ENCODE assay signal across 16 cellular contexts in genomic region chrX:115311666-115312065, GRCh38. TPM values are rescaled to one million over a fixed set of nuclear protein-coding genes. Genes with fewer than 3 reads are reported as not detected.
DNase-seq lines count a peak whose midpoint lies in the region; ATAC-seq and TF ChIP-seq lines count a peak whose summit lies in the region.
"Had no signal": no experiment of that assay in that cellular context is flagged by ENCODE, and none has a peak within 500 bp of the region (broad histone marks: within the 10 kb centered on the region; RNA-seq: fewer than 3 reads in every experiment).

No MANE protein-coding gene starts in this region.

- 35 to 47% (median 41%) methylated on average over 22 of the region's 22 CpGs for WGBS in heart left ventricle, 4 donors
- no CpG with 5 or more reads among the region's 22 CpGs for WGBS in mesendoderm (ENCODE audit: extremely low coverage, insufficient coverage, low lambda C conversion rate)
- 38 to 57% methylated on average over 22 of the region's 22 CpGs for WGBS in aorta, 2 donors
- WGBS in mammary epithelial cell (ENCODE audit: low coverage, missing lambda C conversion rate), result 57% methylated on average over 18 of the region's 22 CpGs

- BruUV-seq in mammary epithelial cell (replicated peaks; lab: Mats Ljungman, UMichigan), result no TSS peak

- H3K4me2 ChIP-seq in mesendoderm (ENCODE audit: low read length), result peak overlapping the region; percentile 29
- no peak overlapping the region for H3K4me2 ChIP-seq in mammary epithelial cell (ENCODE audit: insufficient read depth, low read depth, low read length)

- H3K27me3 Mint-ChIP-seq in glutamatergic neuron (ENCODE audit: unreplicated experiment), result no peaks in the 10 kb centered on the region
- H3K27me3 Mint-ChIP-seq: activated B cell treated with CpG ODN at 0.5 μM for 24 hours; activated naive CD8-positive, alpha-beta T cell treated with anti-CD3 and anti-CD28 coated beads for 36 hours; naive thymus-derived CD4-positive, alpha-beta T cell had no signal

- H3K4me1 Mint-ChIP-seq in glutamatergic neuron (ENCODE audit: low read depth, unreplicated experiment), result no peaks in the 10 kb centered on the region
- H3K4me1 Mint-ChIP-seq: activated B cell treated with CpG ODN at 0.5 μM for 24 hours; activated naive CD8-positive, alpha-beta T cell treated with anti-CD3 and anti-CD28 coated beads for 36 hours; naive thymus-derived CD4-positive, alpha-beta T cell had no signal

- H3K4me3 ChIP-seq in heart left ventricle, result no peak overlapping the region
- H3K4me3 ChIP-seq in left ventricle myocardium inferior, result no peak overlapping the region
- H3K4me3 ChIP-seq in mesendoderm (ENCODE audit: low read length), result no peak overlapping the region
- H3K4me3 ChIP-seq in aorta (ENCODE audit: low read length in 2 of 2), result no peak overlapping the region
- H3K4me3 ChIP-seq in mammary epithelial cell (replicated peaks in 1 of 3; ENCODE audit: insufficient read depth in 1 of 3, low read depth in 2 of 3, low read length in 3 of 3), result no peak overlapping the region
- H3K4me3 ChIP-seq: skin epidermis had no signal

- no peak overlapping the region for H2BK15ac ChIP-seq in mesendoderm (replicated peaks; ENCODE audit: low read depth)

- TF ChIP-seq POLR2A in heart left ventricle (IDR thresholded peaks at IDR 0.05), result no peak

- H4K5ac ChIP-seq in mesendoderm (ENCODE audit: low read length), result no peak overlapping the region

- H3K79me1 ChIP-seq in mesendoderm (ENCODE audit: low read length), result no peaks in the 10 kb centered on the region

- H3K56ac ChIP-seq in mesendoderm (ENCODE audit: low read length), result peak overlapping the region; percentile 82

- H3K9ac ChIP-seq in mesendoderm (ENCODE audit: low read length) (peak overlapping the region; percentile 32), mammary epithelial cell (ENCODE audit: insufficient read depth, low read length) (no peak overlapping the region)

- no peaks in the 10 kb centered on the region for H3K79me2 ChIP-seq in mesendoderm (ENCODE audit: control insufficient read depth, insufficient read depth, low read length)
- no peaks in the 10 kb centered on the region for H3K79me2 ChIP-seq in mammary epithelial cell (ENCODE audit: insufficient read depth, low read length)

- no peak overlapping the region for H4K8ac ChIP-seq in mesendoderm (ENCODE audit: low read depth, low read length)

- H3K9me3 Mint-ChIP-seq in glutamatergic neuron (ENCODE audit: unreplicated experiment), result no peaks in the 10 kb centered on the region
- H3K9me3 Mint-ChIP-seq: activated B cell treated with CpG ODN at 0.5 μM for 24 hours; activated naive CD8-positive, alpha-beta T cell treated with anti-CD3 and anti-CD28 coated beads for 36 hours had no signal

- H3K27me3 ChIP-seq in heart left ventricle (peaks cover 0 to 27% (median 0%) of the 10 kb centered on the region in 9 donors), left ventricle myocardium inferior (ENCODE audit: low read depth) (no peaks in the 10 kb centered on the region), mesendoderm (ENCODE audit: insufficient read depth, low read length, poor library complexity) (no peaks in the 10 kb centered on the region), aorta (ENCODE audit: control insufficient read depth in 1 of 2, insufficient read depth in 2 of 2, low read length in 1 of 2) (no peaks in the 10 kb centered on the region), mammary epithelial cell (ENCODE audit: insufficient read depth, low read length) (peaks cover 5% of the 10 kb centered on the region)

- no peaks in the 10 kb centered on the region for H3K36me3 Mint-ChIP-seq in glutamatergic neuron (ENCODE audit: unreplicated experiment)
- H3K36me3 Mint-ChIP-seq: activated naive CD8-positive, alpha-beta T cell treated with anti-CD3 and anti-CD28 coated beads for 36 hours; naive thymus-derived CD4-positive, alpha-beta T cell had no signal

- in situ Hi-C loops in mammary epithelial cell (cut with MboI; ENCODE audit: low sequenced_read_pairs in 2 of 2), result no loop called here

- dilution Hi-C loops in mammary epithelial cell (cut with HindIII; ENCODE audit: low sequenced_read_pairs), result no loop called here

- TF ChIP-seq CTCF in heart left ventricle (IDR thresholded peaks at IDR 0.05) (no peak), left ventricle myocardium inferior (IDR thresholded peaks at IDR 0.05; ENCODE audit: borderline replicate concordance) (no peak), glutamatergic neuron (IDR thresholded peaks at IDR 0.05; ENCODE audit: partially characterized antibody, unreplicated experiment) (no peak), mammary epithelial cell (conservative IDR thresholded peaks at IDR 0.05 in 1 of 2, IDR thresholded peaks at IDR 0.05 in 1 of 2; ENCODE audit: extremely low read depth in 1 of 2, insufficient read depth in 1 of 2, low read depth in 1 of 2, low read length in 2 of 2) (no peak)

- intact Hi-C loops in heart left ventricle (cut with DNase I) (no loop called here), left ventricle myocardium inferior (cut with micrococcal nuclease) (no loop called here), aorta (cut with DNase I) (no loop called here), mammary epithelial cell (cut with micrococcal nuclease) (no loop called here)

- no peaks in the 10 kb centered on the region for H4K20me1 ChIP-seq in mammary epithelial cell (ENCODE audit: insufficient read depth, low read length)

- H3K36me3 ChIP-seq in heart left ventricle (no peaks in the 10 kb centered on the region), left ventricle myocardium inferior (no peaks in the 10 kb centered on the region), mesendoderm (ENCODE audit: control insufficient read depth, insufficient read depth, low read length) (no peaks in the 10 kb centered on the region), aorta (ENCODE audit: control insufficient read depth in 1 of 2, insufficient read depth in 2 of 2, low read length in 1 of 2) (no peaks in the 10 kb centered on the region), mammary epithelial cell (ENCODE audit: insufficient read depth, low read length) (no peaks in the 10 kb centered on the region)

- CTCF ChIA-PET in mammary epithelial cell (lab: Charles Lee; ENCODE audit: low non-redundant PET), result no interaction called here

- DNase-seq in heart left ventricle, result peak in 3 of 5 donors; percentile 10 to 36 (median 34)
- no peak for DNase-seq in left ventricle myocardium inferior
- DNase-seq in glutamatergic neuron, result peak; percentile 73
- peak; percentile 87 for DNase-seq in mesendoderm
- peak in 1 of 2 donors; percentile 47 for DNase-seq in aorta
- no peak for DNase-seq in NCI-H128 (lab: John Stamatoyannopoulos, UW; ENCODE audit: unreplicated experiment)
- no peak for DNase-seq in SKM-1 treated with dmso at 0.1 percent for 144 hours (lab: John Stamatoyannopoulos, UW; ENCODE audit: unreplicated experiment)
- DNase-seq in mammary epithelial cell, result no peak
- DNase-seq: activated B cell treated with CpG ODN at 0.5 μM for 24 hours; activated naive CD8-positive, alpha-beta T cell treated with anti-CD3 and anti-CD28 coated beads for 36 hours; COR-L47; GDM1; naive thymus-derived CD4-positive, alpha-beta T cell; NCI-H1417; NCI-H510A treated with DMSO at 0.1 percent for 48 hours had no signal

- no peak overlapping the region for H3K4me3 Mint-ChIP-seq in glutamatergic neuron (ENCODE audit: unreplicated experiment)
- H3K4me3 Mint-ChIP-seq: activated B cell treated with CpG ODN at 0.5 μM for 24 hours; activated naive CD8-positive, alpha-beta T cell treated with anti-CD3 and anti-CD28 coated beads for 36 hours; naive thymus-derived CD4-positive, alpha-beta T cell had no signal

- no peak overlapping the region for H2AFZ ChIP-seq in mammary epithelial cell (ENCODE audit: low read depth, low read length)

- no peak overlapping the region for H2BK5ac ChIP-seq in mesendoderm (ENCODE audit: low read length)

- ATAC-seq in heart left ventricle (peak in 3 of 4 donors; percentile 60 to 72 (median 64)), aorta (ENCODE audit: low FRiP score) (peak; percentile 33)
- ATAC-seq: naive thymus-derived CD4-positive, alpha-beta T cell had no signal

- H3K27ac ChIP-seq in heart left ventricle, result no peak overlapping the region
- no peak overlapping the region for H3K27ac ChIP-seq in left ventricle myocardium inferior (replicated peaks)
- H3K27ac ChIP-seq in mesendoderm (ENCODE audit: low read depth, low read length), result no peak overlapping the region
- no peak overlapping the region for H3K27ac ChIP-seq in aorta (ENCODE audit: low read depth in 1 of 2, low read length in 2 of 2)
- H3K27ac ChIP-seq in mammary epithelial cell (ENCODE audit: insufficient read depth, low read depth, low read length), result no peak overlapping the region
- H3K27ac ChIP-seq: skin epidermis had no signal

- H3K23ac ChIP-seq in mesendoderm (ENCODE audit: low read length), result no peak overlapping the region

- H3K27ac Mint-ChIP-seq in glutamatergic neuron (ENCODE audit: unreplicated experiment), result peak overlapping the region; percentile 59
- H3K27ac Mint-ChIP-seq: activated B cell treated with CpG ODN at 0.5 μM for 24 hours; activated naive CD8-positive, alpha-beta T cell treated with anti-CD3 and anti-CD28 coated beads for 36 hours; naive thymus-derived CD4-positive, alpha-beta T cell had no signal

- H2AK5ac ChIP-seq in mesendoderm (ENCODE audit: low read length), result no peak overlapping the region

- no peaks in the 10 kb centered on the region for H3K4me1 ChIP-seq in heart left ventricle
- H3K4me1 ChIP-seq in left ventricle myocardium inferior, result no peaks in the 10 kb centered on the region
- H3K4me1 ChIP-seq in mesendoderm (ENCODE audit: control insufficient read depth, low read depth, low read length), result no peaks in the 10 kb centered on the region
- no peaks in the 10 kb centered on the region for H3K4me1 ChIP-seq in aorta (ENCODE audit: control insufficient read depth in 1 of 2, insufficient read depth in 2 of 2, low read length in 2 of 2)
- no peaks in the 10 kb centered on the region for H3K4me1 ChIP-seq in mammary epithelial cell (ENCODE audit: insufficient read depth, low read length)

- H3K18ac ChIP-seq in mesendoderm (ENCODE audit: low read length), result no peak overlapping the region

- no peak overlapping the region for H2BK120ac ChIP-seq in mesendoderm (ENCODE audit: low read depth, low read length)

- H3K4ac ChIP-seq in mesendoderm (ENCODE audit: low read depth, low read length), result no peak overlapping the region

- no peaks in the 10 kb centered on the region for H3K9me3 ChIP-seq in heart left ventricle
- no peaks in the 10 kb centered on the region for H3K9me3 ChIP-seq in left ventricle myocardium inferior (replicated peaks)
- no peaks in the 10 kb centered on the region for H3K9me3 ChIP-seq in aorta (ENCODE audit: control insufficient read depth, low read length)
- no peaks in the 10 kb centered on the region for H3K9me3 ChIP-seq in mammary epithelial cell (replicated peaks; ENCODE audit: insufficient read depth, low read length)

RNA-seq across cellular contexts. Expression of gene LUZP4, which starts 22.2 kb away (rescaled TPM):
- total RNA-seq in heart left ventricle (not detected), left ventricle myocardium inferior (not detected), glutamatergic neuron (ENCODE audit: unreplicated experiment) (not detected), aorta (not detected), mammary epithelial cell (not detected)
- polyA plus RNA-seq in heart left ventricle (not detected), aorta (not detected), mammary epithelial cell (not detected)
- not detected for polyA plus RNA-seq in mesendoderm (2013, experiment 1 of 2)
- polyA plus RNA-seq in mesendoderm (2013, experiment 2 of 2), result not detected
- polyA minus RNA-seq in mammary epithelial cell, result not detected
- total RNA-seq: activated B cell treated with CpG ODN at 0.5 μM for 24 hours; activated naive CD8-positive, alpha-beta T cell treated with anti-CD3 and anti-CD28 coated beads for 36 hours; naive thymus-derived CD4-positive, alpha-beta T cell had no signal
- polyA plus RNA-seq: naive thymus-derived CD4-positive, alpha-beta T cell had no signal

Comparison
In these comparisons a context has a peak if more than half of its experiments do, and no peak if none do; other contexts are left out.
1. DNase-seq: peak in heart left ventricle (3 of 5), glutamatergic neuron (single experiment) and mesendoderm (single experiment); none in left ventricle myocardium inferior (single experiment), NCI-H128 (single experiment), SKM-1 treated with dmso at 0.1 percent for 144 hours (single experiment) and mammary epithelial cell (single experiment).